28 cellular contexts compared by ENCODE assay signal in genomic region chr7:44970521-44971051, GRCh38.
DNase-seq lines count a peak whose midpoint lies in the region; ATAC-seq and TF ChIP-seq lines count a peak whose summit lies in the region.
"Had no signal": no experiment of that assay in that cellular context is flagged by ENCODE, and none has a peak within 500 bp of the region (broad histone marks: within the 10 kb centered on the region; RNA-seq: fewer than 3 reads in every experiment).

No MANE protein-coding gene starts in this region.

- H3K4me1 ChIP-seq in effector memory CD4-positive, alpha-beta T cell (ENCODE audit: control insufficient read depth, insufficient read depth, low read length, poor library complexity, severe bottlenecking) = peaks cover 12% of the 10 kb centered on the region
- no peaks in the 10 kb centered on the region for H3K4me1 ChIP-seq in HAP-1
- H3K4me1 ChIP-seq: gastroesophageal sphincter, psoas muscle, suprapubic skin had no signal

- H3K36me3 ChIP-seq in effector memory CD4-positive, alpha-beta T cell (ENCODE audit: control insufficient read depth, insufficient read depth, low read length) = peaks cover 97% of the 10 kb centered on the region
- H3K36me3 ChIP-seq in HAP-1 (replicated peaks) = no peaks in the 10 kb centered on the region
- H3K36me3 ChIP-seq: gastroesophageal sphincter, WERI-Rb-1 had no signal

- H3K9me3 Mint-ChIP-seq in activated T-cell treated with anti-CD3 and anti-CD28 coated beads, Interleukin-2, amount 50 U/mL, for 24 hours = no peaks in the 10 kb centered on the region
- H3K9me3 Mint-ChIP-seq: activated CD4-positive, alpha-beta memory T cell treated with anti-CD3 and anti-CD28 coated beads for 36 hours; H9; naive thymus-derived CD8-positive, alpha-beta T cell; stimulated activated naive B cell treated with anti-CD40 and anti-IgM and Interleukin-4, amounts not matched to agents 10 μg/mL and 1 μg/mL and 100 μg/mL, for 72 hours had no signal

- no peak overlapping the region for H3K4me3 ChIP-seq in effector memory CD4-positive, alpha-beta T cell (ENCODE audit: insufficient read depth, low read depth, low read length, poor library complexity, severe bottlenecking)
- no peak overlapping the region for H3K4me3 ChIP-seq in HAP-1
- H3K4me3 ChIP-seq: gastroesophageal sphincter, psoas muscle, suprapubic skin had no signal

- no peak for DNase-seq in activated T-cell treated with anti-CD3 and anti-CD28 coated beads, Interleukin-2, amount 50 U/mL, for 24 hours
- DNase-seq in activated T-cell treated with anti-CD3 and anti-CD28 coated beads, Interleukin-2, amount 50 U/mL, for 48 hours = no peak
- no peak for DNase-seq in effector memory CD4-positive, alpha-beta T cell
- peak; percentile 4 for DNase-seq in stimulated activated naive CD8-positive, alpha-beta T cell treated with anti-CD3 and anti-CD28 coated beads, Interleukin-15, Interleukin-2, amounts not matched to agents 100 U/mL and 50 U/mL, for 24 hours
- DNase-seq in T-helper 1 cell (no peak), HAP-1 (ENCODE audit: low spot score in 2 of 2) (no peak)
- DNase-seq: ACHN; activated CD4-positive, alpha-beta memory T cell treated with anti-CD3 and anti-CD28 coated beads for 36 hours; activated gamma-delta T cell; activated T-cell treated with anti-CD3 and anti-CD28 coated beads for 4 hours; H9; MM.1S; naive thymus-derived CD8-positive, alpha-beta T cell; NCI-H1105 treated with DMSO at 0.1 percent for 48 hours; NCI-H187 treated with DMSO at 0.1 percent for 48 hours; NCI-H2171; nucleus accumbens; SIG-M5; stimulated activated naive B cell treated with anti-CD40 and anti-IgM and Interleukin-4, amounts not matched to agents 10 μg/mL and 1 μg/mL and 100 μg/mL, for 72 hours; SW 1271; T1000; WERI-Rb-1 had no signal

- no peaks in the 10 kb centered on the region for H3K9me3 ChIP-seq in effector memory CD4-positive, alpha-beta T cell (ENCODE audit: control insufficient read depth, low read length)
- H3K9me3 ChIP-seq in HAP-1 = no peaks in the 10 kb centered on the region
- H3K9me3 ChIP-seq: gastroesophageal sphincter, psoas muscle, suprapubic skin had no signal

- peaks cover 99% of the 10 kb centered on the region for H3K36me3 Mint-ChIP-seq in activated T-cell treated with anti-CD3 and anti-CD28 coated beads, Interleukin-2, amount 50 U/mL, for 24 hours (ENCODE audit: low read depth)

- H3K27ac ChIP-seq in effector memory CD4-positive, alpha-beta T cell (ENCODE audit: insufficient read depth, low read length, poor library complexity, severe bottlenecking) = peak overlapping the region; percentile 10
- H3K27ac ChIP-seq: gastroesophageal sphincter, HL-60, KMS-11, psoas muscle, suprapubic skin, WERI-Rb-1 had no signal

- ATAC-seq in stimulated activated naive CD8-positive, alpha-beta T cell treated with anti-CD3 and anti-CD28 coated beads, Interleukin-15, Interleukin-2, amounts not matched to agents 100 U/mL and 50 U/mL, for 24 hours = no peak
- ATAC-seq: gastroesophageal sphincter; naive thymus-derived CD8-positive, alpha-beta T cell; psoas muscle; stimulated activated naive B cell treated with anti-CD40 and anti-IgM and Interleukin-4, amounts not matched to agents 10 μg/mL and 1 μg/mL and 100 μg/mL, for 72 hours had no signal

- H3K27me3 Mint-ChIP-seq in activated T-cell treated with anti-CD3 and anti-CD28 coated beads, Interleukin-2, amount 50 U/mL, for 24 hours = no peaks in the 10 kb centered on the region
- H3K27me3 Mint-ChIP-seq: activated CD4-positive, alpha-beta memory T cell treated with anti-CD3 and anti-CD28 coated beads for 36 hours; naive thymus-derived CD8-positive, alpha-beta T cell; stimulated activated naive B cell treated with anti-CD40 and anti-IgM and Interleukin-4, amounts not matched to agents 10 μg/mL and 1 μg/mL and 100 μg/mL, for 72 hours had no signal

- H3K27me3 ChIP-seq in effector memory CD4-positive, alpha-beta T cell (replicated peaks; ENCODE audit: control insufficient read depth, insufficient read depth, low read length, poor library complexity, severe bottlenecking) = no peaks in the 10 kb centered on the region
- no peaks in the 10 kb centered on the region for H3K27me3 ChIP-seq in HAP-1 (ENCODE audit: low read depth)
- H3K27me3 ChIP-seq: gastroesophageal sphincter, suprapubic skin had no signal

- peak overlapping the region; percentile 11 for H3K27ac Mint-ChIP-seq in activated T-cell treated with anti-CD3 and anti-CD28 coated beads, Interleukin-2, amount 50 U/mL, for 24 hours
- H3K27ac Mint-ChIP-seq: activated CD4-positive, alpha-beta memory T cell treated with anti-CD3 and anti-CD28 coated beads for 36 hours; H9 had no signal

- in situ Hi-C loops in HAP-1 (cut with MboI; ENCODE audit: low sequenced_read_pairs) = no loop called here

- peak; percentile 8 for TF ChIP-seq POLR2A in GM10847 (IDR thresholded peaks at IDR 0.05; ENCODE audit: extremely low read depth, insufficient read length)

- H3K4me1 Mint-ChIP-seq in activated T-cell treated with anti-CD3 and anti-CD28 coated beads, Interleukin-2, amount 50 U/mL, for 24 hours (ENCODE audit: low read depth) = peaks cover 37% of the 10 kb centered on the region

- no peak overlapping the region for H3K4me3 Mint-ChIP-seq in activated T-cell treated with anti-CD3 and anti-CD28 coated beads, Interleukin-2, amount 50 U/mL, for 24 hours
- H3K4me3 Mint-ChIP-seq: activated CD4-positive, alpha-beta memory T cell treated with anti-CD3 and anti-CD28 coated beads for 36 hours; H9; naive thymus-derived CD8-positive, alpha-beta T cell; stimulated activated naive B cell treated with anti-CD40 and anti-IgM and Interleukin-4, amounts not matched to agents 10 μg/mL and 1 μg/mL and 100 μg/mL, for 72 hours had no signal
